Comparison of ENCODE assay signal across 19 cellular contexts in genomic region chr6:21639316-21639715, GRCh38. TPM values are rescaled to one million over a fixed set of nuclear protein-coding genes. Genes with fewer than 3 reads are reported as not detected.
A peak's percentile ranks its signal among the peaks of the same experiment; 100 is the strongest.
DNase-seq lines count a peak whose midpoint lies in the region; ATAC-seq, FAIRE-seq and TF ChIP-seq lines count a peak whose summit lies in the region.
"Had no signal": no experiment of that assay in that cellular context is flagged by ENCODE, and none has a peak within 500 bp of the region (broad histone marks: within the 10 kb centered on the region; RNA-seq: fewer than 3 reads in every experiment).

No MANE protein-coding gene starts in this region.

- H2AK9ac ChIP-seq in IMR-90 (replicated peaks; ENCODE audit: low read depth, low read length, poor library complexity), result no peak overlapping the region

- no peaks in the 10 kb centered on the region for H3K79me1 ChIP-seq in IMR-90 (ENCODE audit: low read depth in 1 of 2, low read length in 2 of 2)

- H3K9me1 ChIP-seq in IMR-90 (ENCODE audit: insufficient read depth, low read length) (no peaks in the 10 kb centered on the region), K562 (ENCODE audit: control insufficient read depth, insufficient read depth, low read length) (no peaks in the 10 kb centered on the region)

- no peak for TF ChIP-seq CTCF in DND-41 (IDR thresholded peaks at IDR 0.05; ENCODE audit: borderline replicate concordance, extremely low read depth, low read length, poor library complexity, severe bottlenecking)
- TF ChIP-seq CTCF in IMR-90 (conservative IDR thresholded peaks at IDR 0.05; ENCODE audit: low read depth, low read length), result no peak
- TF ChIP-seq CTCF in K562 (IDR thresholded peaks at IDR 0.05 in 2 of 3, conservative IDR thresholded peaks at IDR 0.05 in 1 of 3; ENCODE audit: insufficient read depth in 2 of 3, low read depth in 1 of 3, low read length in 3 of 3), result no peak

- H3K14ac ChIP-seq in IMR-90 (replicated peaks; ENCODE audit: low read depth, low read length), result no peak overlapping the region

- H4K20me1 ChIP-seq in DND-41 (ENCODE audit: insufficient read depth, low read length) (no peaks in the 10 kb centered on the region), IMR-90 (ENCODE audit: insufficient read depth, low read length) (no peaks in the 10 kb centered on the region), K562 (replicated peaks; ENCODE audit: control insufficient read depth, insufficient read depth, low read length) (no peaks in the 10 kb centered on the region)
- H4K20me1 ChIP-seq: BLaER1 treated with 17β-estradiol and CSF1 and Interleukin-3, amounts not matched to agents 10 nM and 100 nM had no signal

- BruUV-seq in IMR-90 (replicated peaks; lab: Mats Ljungman, UMichigan) (no TSS peak), K562 (replicated peaks; lab: Mats Ljungman, UMichigan) (no TSS peak)

- H3K27me3 ChIP-seq in DND-41 (ENCODE audit: insufficient read depth, low read length, poor library complexity) (no peaks in the 10 kb centered on the region), IMR-90 (ENCODE audit: control insufficient read depth, insufficient read depth, low read length) (no peaks in the 10 kb centered on the region), K562 (ENCODE audit: control insufficient read depth in 2 of 2, insufficient read depth in 2 of 2, low read length in 2 of 2) (peaks cover 0 to 7% of the 10 kb centered on the region in 2 experiments; a peak in 2 of 5 replicates)
- H3K27me3 ChIP-seq: BLaER1 treated with 17β-estradiol and CSF1 and Interleukin-3, amounts not matched to agents 10 nM and 100 nM had no signal

- H2BK120ac ChIP-seq in IMR-90 (ENCODE audit: low read depth, low read length), result no peak overlapping the region

- peak overlapping the region; percentile 31; the same call in 1 of the 2 replicates for H2AFZ ChIP-seq in DND-41 (ENCODE audit: low read depth, low read length)
- H2AFZ ChIP-seq in IMR-90 (replicated peaks; ENCODE audit: low read length, poor library complexity), result peak overlapping the region; percentile 35
- H2AFZ ChIP-seq in K562 (ENCODE audit: low read depth, low read length), result no peak overlapping the region

- H2BK15ac ChIP-seq in IMR-90 (ENCODE audit: low read depth, low read length), result no peak overlapping the region

- no peak overlapping the region for H3K9ac ChIP-seq in DND-41 (ENCODE audit: low read depth, low read length)
- no peak overlapping the region for H3K9ac ChIP-seq in IMR-90 (ENCODE audit: low read depth, low read length)
- H3K9ac ChIP-seq in K562 (ENCODE audit: insufficient read depth in 1 of 2, low read depth in 2 of 2, low read length in 2 of 2), result no peak overlapping the region
- H3K9ac ChIP-seq: BLaER1 treated with 17β-estradiol and CSF1 and Interleukin-3, amounts not matched to agents 10 nM and 100 nM had no signal

- ATAC-seq in DND-41 (ENCODE audit: insufficient read depth, low read depth), result no peak
- no peak for ATAC-seq in IMR-90 (ENCODE audit: low read depth)
- ATAC-seq in K562, result no peak
- no peak for ATAC-seq in HG03196 (IDR thresholded peaks at IDR 0.05; ENCODE audit: unreplicated experiment)

- DNase-seq in DND-41 (no peak), IMR-90 (no peak), K562 (ENCODE audit: extremely low read depth in 1 of 4, low spot score in 3 of 4) (no peak), iris pigment epithelial cell (ENCODE audit: low read depth) (peak; percentile 45), DMS153 treated with DMSO at 0.1 percent for 48 hours (lab: John Stamatoyannopoulos, UW; ENCODE audit: unreplicated experiment) (no peak), OCI-M1 (lab: John Stamatoyannopoulos, UW) (no peak)
- no peak for DNase-seq in stimulated activated CD4-positive, alpha-beta T cell treated with anti-CD3 and anti-CD28 coated beads, Interleukin-4, amount 100 ng/mL, for 4 hours
- DNase-seq: CD4-positive, CD25-positive, alpha-beta regulatory T cell; CD8-positive, alpha-beta memory T cell; COR-L47; DMS 273 treated with DMSO at 0.1 percent for 48 hours; GDM1; H9; KBM-7 had no signal

- no peak overlapping the region for H2BK5ac ChIP-seq in IMR-90 (ENCODE audit: low read depth, low read length, poor library complexity, severe bottlenecking)

- no peak overlapping the region for H3K18ac ChIP-seq in IMR-90 (ENCODE audit: low read depth, low read length)

- TF ChIP-seq RAD21 in IMR-90 (IDR thresholded peaks at IDR 0.05; ENCODE audit: low read length) (no peak), K562 (CRISPR knock-in tag; conservative IDR thresholded peaks at IDR 0.05 in 1 of 2, IDR thresholded peaks at IDR 0.05 in 1 of 2) (no peak)

- in situ Hi-C loops in IMR-90 (cut with MboI; ENCODE audit: low sequenced_read_pairs) (no loop called here), K562 (cut with MboI) (no loop called here)

- intact Hi-C loops in IMR-90 (cut with micrococcal nuclease) (no loop called here), K562 (cut with micrococcal nuclease) (no loop called here)

- H3K4me3 ChIP-seq in DND-41 (ENCODE audit: low read depth in 1 of 2, low read length in 2 of 2) (no peak overlapping the region), IMR-90 (ENCODE audit: insufficient read depth, low read depth, low read length) (no peak overlapping the region), K562 (no peak overlapping the region)
- H3K4me3 ChIP-seq: BLaER1 treated with 17β-estradiol and CSF1 and Interleukin-3, amounts not matched to agents 10 nM and 100 nM had no signal

- no peak overlapping the region for H4K8ac ChIP-seq in IMR-90 (ENCODE audit: low read depth in 2 of 2, low read length in 2 of 2)

- WGBS in IMR-90 (ENCODE audit: extremely low coverage in 2 of 2, insufficient read length in 1 of 2), 2 experiments, result no CpG with 5 or more reads among the region's 5 CpGs
- 2% methylated on average over 5 of the region's 5 CpGs for WGBS in K562 (ENCODE audit: insufficient coverage, low coverage, missing lambda C conversion rate)

- POLR2A ChIA-PET in IMR-90 (lab: Charles Lee; ENCODE audit: unreplicated experiment), result no interaction called here
- POLR2A ChIA-PET in K562 (lab: Yijun Ruan, JAX), result no interaction called here

- no peak overlapping the region for H3K4ac ChIP-seq in IMR-90 (ENCODE audit: low read depth, low read length)

- dilution Hi-C loops in IMR-90 (cut with HindIII; ENCODE audit: low sequenced_read_pairs, unreplicated experiment), result no loop called here

- no peak overlapping the region for H3K23ac ChIP-seq in IMR-90 (ENCODE audit: low read depth, low read length)

- no peak overlapping the region for H3K56ac ChIP-seq in IMR-90 (ENCODE audit: extremely low read depth, insufficient read depth, low read length)

- H3K36me3 ChIP-seq in DND-41 (ENCODE audit: insufficient read depth, low read length) (no peaks in the 10 kb centered on the region), IMR-90 (ENCODE audit: control insufficient read depth, insufficient read depth, low read length) (no peaks in the 10 kb centered on the region), K562 (ENCODE audit: control insufficient read depth, insufficient read depth, low read length) (no peaks in the 10 kb centered on the region)
- H3K36me3 ChIP-seq: BLaER1 treated with 17β-estradiol and CSF1 and Interleukin-3, amounts not matched to agents 10 nM and 100 nM had no signal

- TF ChIP-seq POLR2A in IMR-90 (IDR thresholded peaks at IDR 0.05; ENCODE audit: low read depth, low read length) (no peak), K562 (conservative IDR thresholded peaks at IDR 0.05) (no peak)

- H3K4me2 ChIP-seq in DND-41 (ENCODE audit: insufficient read depth, low read length), result no peak overlapping the region
- no peak overlapping the region for H3K4me2 ChIP-seq in IMR-90 (ENCODE audit: low read depth, low read length)
- H3K4me2 ChIP-seq in K562 (ENCODE audit: insufficient read depth, low read length), result no peak overlapping the region
- H3K4me2 ChIP-seq: BLaER1 treated with 17β-estradiol and CSF1 and Interleukin-3, amounts not matched to agents 10 nM and 100 nM had no signal

- H4K91ac ChIP-seq in IMR-90 (ENCODE audit: insufficient read depth, low read depth, low read length), result no peak overlapping the region

- H3K9me3 ChIP-seq in DND-41 (ENCODE audit: insufficient read depth, low read length, severe bottlenecking) (no peaks in the 10 kb centered on the region), IMR-90 (ENCODE audit: control insufficient read depth, insufficient read depth, low read length) (peaks cover 7% of the 10 kb centered on the region; the same call in 1 of the 2 replicates), K562 (replicated peaks; ENCODE audit: control insufficient read depth, insufficient read depth, low read depth, low read length) (no peaks in the 10 kb centered on the region)

- no peak overlapping the region for H3K27ac ChIP-seq in DND-41 (ENCODE audit: low read length)
- H3K27ac ChIP-seq in IMR-90 (ENCODE audit: insufficient read depth, low read length), result no peak overlapping the region
- H3K27ac ChIP-seq in K562 (ENCODE audit: extremely low read depth, low read depth, low read length), result no peak overlapping the region
- H3K27ac ChIP-seq: BLaER1 treated with 17β-estradiol and CSF1 and Interleukin-3, amounts not matched to agents 10 nM and 100 nM had no signal

- FAIRE-seq in K562 (lab: Jason Lieb, UNC), result no peak
- FAIRE-seq: GM12892, GM18507, H1 had no signal

- CTCF ChIA-PET in IMR-90 (lab: Yijun Ruan, JAX), result no interaction called here
- CTCF ChIA-PET in K562 (lab: Yijun Ruan, JAX; ENCODE audit: low intra/inter-chr PET ratio), result no interaction called here

- no peak for TF ChIP-seq EP300 in K562 (IDR thresholded peaks at IDR 0.05; ENCODE audit: low read length)

- no peaks in the 10 kb centered on the region for H3K79me2 ChIP-seq in DND-41 (ENCODE audit: insufficient read depth, low read length)
- no peaks in the 10 kb centered on the region for H3K79me2 ChIP-seq in K562 (ENCODE audit: control insufficient read depth, insufficient read depth, low read length)

- H2BK20ac ChIP-seq in IMR-90 (ENCODE audit: low read depth, low read length), result no peak overlapping the region

- H4K5ac ChIP-seq in IMR-90 (ENCODE audit: low read depth, low read length), result no peak overlapping the region

- no peak overlapping the region for H2AK5ac ChIP-seq in IMR-90 (ENCODE audit: low read depth, low read length)

- peaks cover 4% of the 10 kb centered on the region; the same call in 1 of the 2 replicates for H3K4me1 ChIP-seq in DND-41 (ENCODE audit: insufficient read depth, low read length)
- H3K4me1 ChIP-seq in IMR-90 (ENCODE audit: control insufficient read depth, insufficient read depth, low read length), result no peaks in the 10 kb centered on the region
- H3K4me1 ChIP-seq in K562 (replicated peaks in 1 of 2; ENCODE audit: control insufficient read depth in 2 of 2, insufficient read depth in 2 of 2, low read length in 2 of 2), result no peaks in the 10 kb centered on the region
- H3K4me1 ChIP-seq: BLaER1 treated with 17β-estradiol and CSF1 and Interleukin-3, amounts not matched to agents 10 nM and 100 nM had no signal

RNA-seq across cellular contexts. Expression of gene SOX4, which starts 45.8 kb away (rescaled TPM):
- total RNA-seq in IMR-90 (2012; rRNA removed) (4.7 and 6.4 TPM in 2 replicates), K562 (2014; rRNA removed) (0.04 and 0.05 TPM in 2 replicates), K562 (2014; rRNA removed; fragmentation: Illumina TruSeq; extraction: Trizol) (0.03 and 0.04 TPM in 2 replicates), K562 (2015; rRNA removed; fragmentation: Illumina TruSeq; extraction: Trizol) (0.04 TPM in 2 replicates), K562 (2021) (0.27 and 0.29 TPM in 2 replicates)
- polyA plus RNA-seq in IMR-90 (2012; rRNA removed) (4.8 and 5.4 TPM in 2 replicates), K562 (2011; rRNA removed) (0.03 TPM in 1 of 2 replicates, not detected in the other), K562 (2014; fragmentation: Illumina TruSeq; extraction: Trizol) (0.04 TPM in 2 replicates), K562 (2014; fragmentation: Nextera tagmentation; extraction: Ambion mirVana) (under 1 TPM; 0.07 to 0.21 TPM), K562 (2014; rRNA removed) (0.01 and 0.04 TPM in 2 replicates)
- polyA plus RNA-seq in IMR-90 (2012; cell fraction: cytosol; rRNA removed), result 3.1 and 5.4 TPM in 2 replicates
- polyA plus RNA-seq in IMR-90 (2012; cell fraction: nucleus; rRNA removed; ENCODE audit: low replicate concordance), result 4.5 and 8.7 TPM in 2 replicates
- total RNA-seq in K562 (2011; cell fraction: chromatin; rRNA removed; ENCODE audit: low replicate concordance), result not detected in 2 replicates
- total RNA-seq in K562 (2011; cell fraction: nucleolus; rRNA removed), result 0.17 TPM in 1 of 2 replicates, not detected in the other
- total RNA-seq in K562 (2011; cell fraction: nucleoplasm; rRNA removed), result not detected in 2 replicates
- 0.01 TPM in 2 replicates for polyA plus RNA-seq in K562 (2011; cell fraction: cytosol; rRNA removed)
- polyA plus RNA-seq in K562 (2011; cell fraction: nucleus; rRNA removed), result 0.03 TPM in 2 replicates
- polyA plus RNA-seq in K562 (2012), result 0.07 and 0.08 TPM in 2 replicates
- polyA minus RNA-seq in K562 (2011; rRNA and poly(A)+ RNA removed), result 0.06 TPM in 1 of 2 replicates, not detected in the other
- polyA minus RNA-seq in K562 (2011; cell fraction: cytosol; rRNA and poly(A)+ RNA removed), result not detected in 2 replicates
- polyA minus RNA-seq in K562 (2011; cell fraction: nucleus; rRNA and poly(A)+ RNA removed), result under 0.01 TPM in 1 of 2 replicates, not detected in the other
